8 cellular contexts compared by ENCODE assay signal in genomic region chr4:139416073-139416673, GRCh38. TPM values are rescaled to one million over a fixed set of nuclear protein-coding genes. Genes with fewer than 3 reads are reported as not detected.
DNase-seq lines count a peak whose midpoint lies in the region; ATAC-seq, FAIRE-seq and TF ChIP-seq lines count a peak whose summit lies in the region.

No MANE protein-coding gene starts in this region.

- no peak overlapping the region for H3K9ac ChIP-seq in HepG2 (ENCODE audit: insufficient read depth, low read depth, low read length)

- no peaks in the 10 kb centered on the region for H3K27me3 Mint-ChIP-seq in MCF 10A (ENCODE audit: insufficient read depth, unreplicated experiment)

- CTCF ChIA-PET in AG04449 (lab: Yijun Ruan, JAX), result interaction anchor here (0.8 to 1.4 kb wide), 21 partner anchors 9 to 236 kb away, joined by 3 to 22 read pairs (median 4); no protein-coding TSS in a partner anchor
- CTCF ChIA-PET in MCF 10A (lab: Yijun Ruan, JAX), result interaction anchor here (0.5 to 1.4 kb wide), 14 partner anchors 10 to 158 kb away, joined by 3 to 8 read pairs (median 4); no protein-coding TSS in a partner anchor
- CTCF ChIA-PET in HepG2 (lab: Yijun Ruan, JAX; ENCODE audit: low intra/inter-chr PET ratio, low total read pairs), result interaction anchor here (1.2 to 2.6 kb wide), 4 partner anchors 37 to 115 kb away, joined by 4 to 12 read pairs (median 4); no protein-coding TSS in a partner anchor

- FAIRE-seq in HepG2 (lab: Jason Lieb, UNC), result peak; percentile 68

- no peak for TF ChIP-seq POLR2A in HepG2 (IDR thresholded peaks at IDR 0.05; ENCODE audit: insufficient read depth in 1 of 2, low read depth in 2 of 2, low read length in 2 of 2)

- in situ Hi-C loops in HepG2 (cut with HindIII; ENCODE audit: extremely low pct_ligation_motif_present, low pct_unique_long_range_greater_than_20kb), result loop anchor here (10.0 kb wide), 1 partner anchor 89 kb away; no protein-coding TSS in a partner anchor

- no peaks in the 10 kb centered on the region; the same call in 1 of the 2 replicates for H3K4me1 ChIP-seq in HepG2 (ENCODE audit: insufficient read depth, low read length)

- DNase-seq in AG04449 (ENCODE audit: low read depth, low spot score), result no peak
- peak; percentile 35 for DNase-seq in EL
- peak; percentile 32 for DNase-seq in NCI-H146 (lab: John Stamatoyannopoulos, UW)
- peak; percentile 60 for DNase-seq in MCF 10A (ENCODE audit: unreplicated experiment)
- peak; percentile 28 for DNase-seq in HepG2 (ENCODE audit: low spot score)
- no peak for DNase-seq in NK-92 treated with Interleukin-12 subunit alpha and Interleukin-12 subunit beta, amount 100 ng/mL, for 24 hours (lab: John Stamatoyannopoulos, UW)
- DNase-seq in NCI-H2196 treated with DMSO at 0.1 percent for 48 hours (lab: John Stamatoyannopoulos, UW; ENCODE audit: unreplicated experiment), result no peak

- H2AFZ ChIP-seq in HepG2 (ENCODE audit: low read length), result no peak overlapping the region

- TF ChIP-seq EP300 in HepG2 (IDR thresholded peaks at IDR 0.05; ENCODE audit: low read depth in 2 of 2, low read length in 2 of 2) (no peak), HepG2 (CRISPR knock-in tag; IDR thresholded peaks at IDR 0.05; ENCODE audit: borderline replicate concordance) (no peak)

- no peak overlapping the region for H3K4me3 ChIP-seq in AG04449 (ENCODE audit: low read depth, low read length)
- H3K4me3 ChIP-seq in HepG2 (replicated peaks in 1 of 3; ENCODE audit: insufficient read depth in 1 of 3, low read depth in 2 of 3, low read length in 3 of 3), result no peak overlapping the region

- ATAC-seq in HepG2 (peak; percentile 50), HG02970 (IDR thresholded peaks at IDR 0.05; ENCODE audit: low FRiP score, unreplicated experiment) (no peak)

- TF ChIP-seq RAD21 in HepG2 (CRISPR knock-in tag; IDR thresholded peaks at IDR 0.05), result no peak

- 0 out of 2 replicates have a peak, but pooled peaks cover 2% of the 10 kb centered on the region for H4K20me1 ChIP-seq in HepG2 (ENCODE audit: insufficient read depth, low read length)

- H3K9me3 ChIP-seq in HepG2 (ENCODE audit: low read length), result no peaks in the 10 kb centered on the region

- no peak overlapping the region for H3K4me3 Mint-ChIP-seq in MCF 10A (ENCODE audit: unreplicated experiment)

- TF ChIP-seq CTCF in AG04449 (IDR thresholded peaks at IDR 0.05; ENCODE audit: insufficient read depth, low read length, missing control alignments) (peak; percentile 38), MCF 10A (IDR thresholded peaks at IDR 0.05; ENCODE audit: unreplicated experiment) (peak; percentile 46), HepG2 (CRISPR knock-in tag; IDR thresholded peaks at IDR 0.05) (peak; percentile 63)

- BruUV-seq in MCF 10A (replicated peaks; lab: Mats Ljungman, UMichigan) (no TSS peak), HepG2 (replicated peaks; lab: Mats Ljungman, UMichigan) (no TSS peak)

- no peaks in the 10 kb centered on the region for H3K79me2 ChIP-seq in HepG2 (ENCODE audit: insufficient read depth, low read length)

- peaks cover 32% of the 10 kb centered on the region for H3K36me3 Mint-ChIP-seq in MCF 10A (ENCODE audit: insufficient read depth, unreplicated experiment)

- no peak overlapping the region for H3K27ac ChIP-seq in HepG2 (ENCODE audit: extremely low read length, insufficient read depth, low read length)

- 97% methylated on average over 2 of the region's 2 CpGs for WGBS in HepG2 (ENCODE audit: low lambda C conversion rate)

- no peaks in the 10 kb centered on the region for H3K27me3 ChIP-seq in HepG2 (ENCODE audit: control insufficient read depth in 1 of 2, insufficient read depth in 2 of 2, low read length in 2 of 2)

- no peaks in the 10 kb centered on the region for H3K36me3 ChIP-seq in HepG2 (replicated peaks in 1 of 2; ENCODE audit: control insufficient read depth in 1 of 2, insufficient read depth in 2 of 2, low read length in 2 of 2)

- peaks cover 19% of the 10 kb centered on the region for H3K4me1 Mint-ChIP-seq in MCF 10A (ENCODE audit: insufficient read depth, unreplicated experiment)

- H3K27ac Mint-ChIP-seq in MCF 10A (ENCODE audit: low read depth, unreplicated experiment), result peak overlapping the region; percentile 71

- H3K4me2 ChIP-seq in HepG2 (ENCODE audit: low read depth, low read length), result no peak overlapping the region

- H3K9me3 Mint-ChIP-seq in MCF 10A (ENCODE audit: unreplicated experiment), result no peaks in the 10 kb centered on the region

- POLR2A ChIA-PET in AG04449 (lab: Yijun Ruan, JAX) (no interaction called here), MCF 10A (lab: Yijun Ruan, JAX) (interaction anchor here (1.0 to 5.7 kb wide), 3 partner anchors 13 to 115 kb away, joined by 3 to 70 read pairs (median 3); partner anchors contain the start of genes NAA15 and RAB33B), HepG2 (lab: Yijun Ruan, JAX) (no interaction called here)

- intact Hi-C loops in MCF 10A (cut with micrococcal nuclease) (loop anchor here (1.0 to 10.0 kb wide), 3 partner anchors 37 to 229 kb away; no protein-coding TSS in a partner anchor), HepG2 (cut with micrococcal nuclease; ENCODE audit: unreplicated experiment) (loop anchor here (1.0 kb wide), 3 partner anchors 37 to 114 kb away; no protein-coding TSS in a partner anchor)

TF ChIP-seq in HepG2, 621 proteins besides CTCF, POLR2A, EP300 and RAD21:
- TF ChIP-seq ZGPAT (CRISPR knock-in tag; IDR thresholded peaks at IDR 0.05) (0 out of 2 replicates have a peak, but pooled peaks have one; percentile 22), ZNF737 (CRISPR knock-in tag; IDR thresholded peaks at IDR 0.05; ENCODE audit: borderline replicate concordance) (no peak), NR0B2 (CRISPR knock-in tag; IDR thresholded peaks at IDR 0.05) (no peak), STAG1 (CRISPR knock-in tag; IDR thresholded peaks at IDR 0.05) (peak; percentile 48), RBFOX2 (IDR thresholded peaks at IDR 0.05; ENCODE audit: low read depth, low read length) (no peak)
TF ChIP-seq in HepG2: peak in this region for 2.

RNA-seq across cellular contexts. Expression of gene RAB33B, which starts 37.7 kb away (rescaled TPM):
- total RNA-seq in MCF 10A (2022) (6.3 and 6.4 TPM in 2 replicates), HepG2 (2016; rRNA removed; fragmentation: Illumina TruSeq; extraction: Trizol) (8.1 and 8.6 TPM in 2 replicates)
- 1.9 TPM in 2 replicates for total RNA-seq in HepG2 (2016; cell fraction: cytosol; rRNA removed; fragmentation: Illumina TruSeq; extraction: Trizol; ENCODE audit: low read depth)
- total RNA-seq in HepG2 (2016; cell fraction: insoluble cytoplasmic fraction; rRNA removed; fragmentation: Illumina TruSeq; extraction: Trizol), result 7.8 and 10.1 TPM in 2 replicates
- total RNA-seq in HepG2 (2016; cell fraction: membrane; rRNA removed; fragmentation: Illumina TruSeq; extraction: Trizol), result 6.8 and 7.0 TPM in 2 replicates
- total RNA-seq in HepG2 (2016; cell fraction: nucleus; rRNA removed; fragmentation: Illumina TruSeq; extraction: Trizol), result 5.2 and 6.3 TPM in 2 replicates
- 6.3 and 7.6 TPM in 2 replicates for polyA plus RNA-seq in HepG2 (2011; rRNA removed)
- 4.8 and 5.2 TPM in 2 replicates for polyA plus RNA-seq in HepG2 (2011; cell fraction: cytosol; rRNA removed)
- polyA plus RNA-seq in HepG2 (2011; cell fraction: nucleus; rRNA removed), result 4.7 and 4.9 TPM in 2 replicates
- 5.0 and 6.3 TPM in 2 replicates for polyA plus RNA-seq in HepG2 (2012)
- 0.71 and 0.95 TPM in 2 replicates for polyA plus RNA-seq in HepG2 (2016; cell fraction: cytosol; fragmentation: Illumina TruSeq; extraction: Trizol; ENCODE audit: low read depth)
- 7.8 and 8.4 TPM in 2 replicates for polyA plus RNA-seq in HepG2 (2016; cell fraction: insoluble cytoplasmic fraction; fragmentation: Illumina TruSeq; extraction: Trizol; ENCODE audit: low read depth)
- 3.5 and 3.7 TPM in 2 replicates for polyA plus RNA-seq in HepG2 (2016; cell fraction: membrane; fragmentation: Illumina TruSeq; extraction: Trizol; ENCODE audit: low read depth)
- polyA plus RNA-seq in HepG2 (2016; cell fraction: nucleus; fragmentation: Illumina TruSeq; extraction: Trizol; ENCODE audit: insufficient read depth, low read depth), result 6.9 and 7.7 TPM in 2 replicates
- polyA minus RNA-seq in HepG2 (2011; rRNA and poly(A)+ RNA removed; ENCODE audit: low replicate concordance), result 4.0 and 13.6 TPM in 2 replicates
- polyA minus RNA-seq in HepG2 (2011; cell fraction: cytosol; rRNA and poly(A)+ RNA removed), result 9.8 TPM in 2 replicates
- polyA minus RNA-seq in HepG2 (2011; cell fraction: nucleus; rRNA and poly(A)+ RNA removed), result 9.0 and 9.3 TPM in 2 replicates

Comparison
In these comparisons a context has a peak if more than half of its experiments do, and no peak if none do; other contexts are left out.
1. DNase-seq: peak in EL (single experiment), NCI-H146 (single experiment), MCF 10A (single experiment) and HepG2 (single experiment); none in AG04449 (single experiment), NK-92 treated with Interleukin-12 subunit alpha and Interleukin-12 subunit beta, amount 100 ng/mL, for 24 hours (single experiment) and NCI-H2196 treated with DMSO at 0.1 percent for 48 hours (single experiment).
2. Peak in every context shown above with its lines, with median percentiles within 50 percentile points of each other: CTCF ChIP-seq.